ENCODE assay signal across 16 cellular contexts in the genomic region with DNA sequence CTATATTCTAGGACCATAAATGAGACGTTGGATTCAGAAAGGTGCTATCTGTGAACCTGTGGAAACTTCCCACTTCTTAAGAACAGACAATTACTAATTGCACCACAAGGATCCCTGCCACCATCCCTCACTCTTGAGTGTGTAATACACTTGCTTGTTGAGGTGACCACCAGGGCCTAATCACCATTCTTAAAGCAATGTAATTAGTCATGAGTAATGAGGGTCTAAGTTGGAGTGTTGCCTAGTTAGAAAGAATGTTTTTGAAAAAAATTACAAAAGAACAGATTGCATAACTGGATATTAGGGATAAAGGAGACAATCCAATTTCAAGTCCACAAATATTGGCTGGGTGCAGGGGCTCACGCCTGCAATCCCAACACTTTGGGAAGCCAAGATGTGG.
"Had no signal": no experiment of that assay in that cellular context is flagged by ENCODE, and none has a peak within 500 bp of the region (broad histone marks: within the 10 kb centered on the region; RNA-seq: fewer than 3 reads in every experiment).

No MANE protein-coding gene starts in this region.

- H3K27ac ChIP-seq: coronary artery, left ventricle myocardium inferior, pancreas had no signal

- H3K27me3 Mint-ChIP-seq: activated CD4-positive, alpha-beta T cell treated with anti-CD3 and anti-CD28 coated beads, Interleukin-2, amount 10 ng/mL, durations not matched to agents 7 days and 5 days had no signal

- H3K4me1 ChIP-seq: left ventricle myocardium inferior, pancreas had no signal

- H3K36me3 ChIP-seq: left ventricle myocardium inferior, pancreas had no signal

- H3K27me3 ChIP-seq: pancreas had no signal

- H3K4me3 ChIP-seq: coronary artery, left ventricle myocardium inferior, mucosa of descending colon, pancreas had no signal

- H3K36me3 Mint-ChIP-seq: stimulated activated effector memory CD8-positive, alpha-beta T cell treated with anti-CD3 and anti-CD28 coated beads, Interleukin-12 subunit alpha, Interleukin-12 subunit beta, amount 100 ng/mL, for 72 hours had no signal

- H3K4me1 Mint-ChIP-seq: activated B cell treated with CpG ODN at 0.5 μM for 24 hours; activated CD4-positive, alpha-beta T cell treated with anti-CD3 and anti-CD28 coated beads, Interleukin-2, amount 10 ng/mL, durations not matched to agents 7 days and 5 days; memory B cell; naive thymus-derived CD4-positive, alpha-beta T cell; stimulated activated effector memory CD8-positive, alpha-beta T cell treated with anti-CD3 and anti-CD28 coated beads, Interleukin-12 subunit alpha, Interleukin-12 subunit beta, amount 100 ng/mL, for 72 hours had no signal

- H3K9me3 Mint-ChIP-seq: activated CD4-positive, alpha-beta T cell treated with anti-CD3 and anti-CD28 coated beads, Interleukin-2, amount 10 ng/mL, durations not matched to agents 7 days and 5 days; memory B cell; stimulated activated effector memory CD8-positive, alpha-beta T cell treated with anti-CD3 and anti-CD28 coated beads, Interleukin-12 subunit alpha, Interleukin-12 subunit beta, amount 100 ng/mL, for 72 hours had no signal

- H3K9me3 ChIP-seq: left ventricle myocardium inferior, pancreas had no signal

- H3K27ac Mint-ChIP-seq: activated B cell treated with CpG ODN at 0.5 μM for 24 hours; activated CD4-positive, alpha-beta T cell treated with anti-CD3 and anti-CD28 coated beads, Interleukin-2, amount 10 ng/mL, durations not matched to agents 7 days and 5 days; memory B cell; naive thymus-derived CD4-positive, alpha-beta T cell; stimulated activated effector memory CD8-positive, alpha-beta T cell treated with anti-CD3 and anti-CD28 coated beads, Interleukin-12 subunit alpha, Interleukin-12 subunit beta, amount 100 ng/mL, for 72 hours had no signal

- H3K4me3 Mint-ChIP-seq: activated B cell treated with CpG ODN at 0.5 μM for 24 hours; activated CD4-positive, alpha-beta T cell treated with anti-CD3 and anti-CD28 coated beads, Interleukin-2, amount 10 ng/mL, durations not matched to agents 7 days and 5 days; memory B cell; naive thymus-derived CD4-positive, alpha-beta T cell; stimulated activated effector memory CD8-positive, alpha-beta T cell treated with anti-CD3 and anti-CD28 coated beads, Interleukin-12 subunit alpha, Interleukin-12 subunit beta, amount 100 ng/mL, for 72 hours had no signal

- DNase-seq: activated B cell treated with CpG ODN at 0.5 μM for 24 hours; activated CD4-positive, alpha-beta T cell treated with anti-CD3 and anti-CD28 coated beads, Interleukin-2, amount 10 ng/mL, durations not matched to agents 7 days and 5 days; activated naive CD4-positive, alpha-beta T cell treated with Interleukin-2 at 50 U/mL for 16 hours; activated T-cell treated with anti-CD3 and anti-CD28 coated beads for 4 hours; central memory CD4-positive, alpha-beta T cell; hypothalamus; left ventricle myocardium inferior; mucosa of descending colon; naive thymus-derived CD4-positive, alpha-beta T cell; pancreas; stimulated activated CD4-positive, alpha-beta T cell treated with anti-CD3 and anti-CD28 coated beads, Interleukin-12 subunit alpha, Interleukin-12 subunit beta, amount 100 ng/mL, for 4 hours; stimulated activated CD4-positive, alpha-beta T cell treated with anti-CD3 and anti-CD28 coated beads, Interleukin-2, amount 100 ng/mL, for 24 hours; SW 1271 had no signal

- ATAC-seq: mucosa of descending colon; naive thymus-derived CD4-positive, alpha-beta T cell; pancreas; stimulated activated effector memory CD8-positive, alpha-beta T cell treated with anti-CD3 and anti-CD28 coated beads, Interleukin-12 subunit alpha, Interleukin-12 subunit beta, amount 100 ng/mL, for 72 hours had no signal
